In the genomic region with DNA sequence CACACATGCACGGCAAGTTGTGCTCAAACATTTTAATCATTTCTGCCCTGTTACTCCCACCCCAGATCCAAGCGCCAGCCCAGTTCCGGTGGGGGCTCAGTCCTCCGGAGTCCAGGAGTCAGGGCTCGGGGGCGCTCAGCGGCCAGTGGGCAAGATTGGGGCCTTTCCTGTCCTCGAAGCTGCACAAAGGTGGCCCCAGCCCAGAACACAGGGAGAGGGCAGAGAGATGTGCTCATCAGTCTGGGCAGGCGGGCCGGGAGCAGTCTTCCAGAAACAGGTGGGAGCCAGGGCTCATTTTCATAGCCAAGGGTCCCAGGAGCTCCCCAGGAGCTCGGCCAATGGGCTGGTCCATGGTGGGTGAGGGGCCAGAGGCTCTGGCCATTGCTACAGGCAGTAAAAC, we compare ENCODE assay signal across 20 cellular contexts. TPM values are rescaled to one million over a fixed set of nuclear protein-coding genes. Genes with fewer than 3 reads are reported as not detected.
DNase-seq lines count a peak whose midpoint lies in the region; ATAC-seq and TF ChIP-seq lines count a peak whose summit lies in the region.
"Had no signal": no experiment of that assay in that cellular context is flagged by ENCODE, and none has a peak within 500 bp of the region (broad histone marks: within the 10 kb centered on the region; RNA-seq: fewer than 3 reads in every experiment).

No MANE protein-coding gene starts in this region.

- TF ChIP-seq CTCF in nephron (IDR thresholded peaks at IDR 0.05; ENCODE audit: unreplicated experiment in 3 of 3) (no peak), upper lobe of left lung (IDR thresholded peaks at IDR 0.05) (no peak)

- TF ChIP-seq EP300 in Ishikawa (IDR thresholded peaks at IDR 0.05; ENCODE audit: borderline replicate concordance) (no peak), upper lobe of left lung (IDR thresholded peaks at IDR 0.05) (no peak)

- H3K27ac ChIP-seq in epithelial cell of prostate (peak overlapping the region; percentile 96), upper lobe of left lung (peak overlapping the region; percentile 37 to 94 (median 92))
- H3K27ac ChIP-seq: heart left ventricle, SK-N-MC, uterus had no signal

- no peak for TF ChIP-seq RAD21 in Ishikawa (IDR thresholded peaks at IDR 0.05; ENCODE audit: low read depth)

- peak overlapping the region in 2 of 3 experiments; percentile 77 to 89 for H3K27ac Mint-ChIP-seq in nephron
- H3K27ac Mint-ChIP-seq: activated CD4-positive, alpha-beta T cell treated with anti-CD3 and anti-CD28 coated beads for 36 hours; activated CD8-positive, alpha-beta memory T cell treated with anti-CD3 and anti-CD28 coated beads, Interleukin-2, amount 10 ng/mL, durations not matched to agents 7 days and 5 days had no signal

- H3K9me3 ChIP-seq in upper lobe of left lung = no peaks in the 10 kb centered on the region
- H3K9me3 ChIP-seq: heart left ventricle, uterus had no signal

- no peaks in the 10 kb centered on the region for H3K9me3 Mint-ChIP-seq in nephron

- ATAC-seq in upper lobe of left lung (ENCODE audit: low FRiP score in 2 of 2) (no peak), GM21447 (IDR thresholded peaks at IDR 0.05; ENCODE audit: unreplicated experiment) (no peak), HG02981 (IDR thresholded peaks at IDR 0.05; ENCODE audit: unreplicated experiment) (no peak)
- ATAC-seq: activated CD8-positive, alpha-beta memory T cell treated with anti-CD3 and anti-CD28 coated beads, Interleukin-2, amount 10 ng/mL, durations not matched to agents 7 days and 5 days; heart left ventricle; stimulated activated naive CD8-positive, alpha-beta T cell treated with anti-CD3 and anti-CD28 coated beads, Interleukin-15, Interleukin-2, amounts not matched to agents 100 U/mL and 50 U/mL, for 24 hours had no signal

- peaks cover 0 to 59% (median 39%) of the 10 kb centered on the region in 4 donors for H3K36me3 ChIP-seq in upper lobe of left lung
- H3K36me3 ChIP-seq: uterus had no signal

- peaks cover 29 to 88% (median 58%) of the 10 kb centered on the region in 4 donors for H3K4me1 ChIP-seq in upper lobe of left lung

- peak overlapping the region in 1 of 3 experiments; percentile 25 for H3K4me3 Mint-ChIP-seq in nephron
- H3K4me3 Mint-ChIP-seq: activated CD4-positive, alpha-beta T cell treated with anti-CD3 and anti-CD28 coated beads for 36 hours; activated CD8-positive, alpha-beta memory T cell treated with anti-CD3 and anti-CD28 coated beads, Interleukin-2, amount 10 ng/mL, durations not matched to agents 7 days and 5 days had no signal

- H3K27me3 ChIP-seq in upper lobe of left lung = no peaks in the 10 kb centered on the region
- H3K27me3 ChIP-seq: heart left ventricle, uterus had no signal

- H3K36me3 Mint-ChIP-seq in nephron (ENCODE audit: low read depth) = peaks cover 21% of the 10 kb centered on the region

- DNase-seq in epithelial cell of prostate (ENCODE audit: low read depth, low spot score) = no peak
- DNase-seq in upper lobe of left lung = no peak
- no peak for DNase-seq in DMS153 (lab: John Stamatoyannopoulos, UW)
- DNase-seq: activated CD4-positive, alpha-beta T cell treated with anti-CD3 and anti-CD28 coated beads for 36 hours; activated CD8-positive, alpha-beta memory T cell treated with anti-CD3 and anti-CD28 coated beads, Interleukin-2, amount 10 ng/mL, durations not matched to agents 7 days and 5 days; effector CD8-positive, alpha-beta T cell; GDM1; heart left ventricle; midbrain; NCI-H1694; NCI-H82; stimulated activated naive CD8-positive, alpha-beta T cell treated with anti-CD3 and anti-CD28 coated beads, Interleukin-15, Interleukin-2, amounts not matched to agents 100 U/mL and 50 U/mL, for 24 hours; T1000; uterus had no signal

- no peak for TF ChIP-seq POLR2A in upper lobe of left lung (IDR thresholded peaks at IDR 0.05)

- H3K27me3 Mint-ChIP-seq in nephron (ENCODE audit: low read depth) = no peaks in the 10 kb centered on the region
- H3K27me3 Mint-ChIP-seq: activated CD4-positive, alpha-beta T cell treated with anti-CD3 and anti-CD28 coated beads for 36 hours; activated CD8-positive, alpha-beta memory T cell treated with anti-CD3 and anti-CD28 coated beads, Interleukin-2, amount 10 ng/mL, durations not matched to agents 7 days and 5 days had no signal

- WGBS in upper lobe of left lung, 2 donors = 65 to 83% methylated on average over 8 to 11 of the region's 11 CpGs

- no peak overlapping the region for H3K4me3 ChIP-seq in upper lobe of left lung
- H3K4me3 ChIP-seq: heart left ventricle, SK-N-MC, uterus had no signal

- H3K4me1 Mint-ChIP-seq in nephron = peaks cover 16% of the 10 kb centered on the region
- H3K4me1 Mint-ChIP-seq: activated CD4-positive, alpha-beta T cell treated with anti-CD3 and anti-CD28 coated beads for 36 hours; activated CD8-positive, alpha-beta memory T cell treated with anti-CD3 and anti-CD28 coated beads, Interleukin-2, amount 10 ng/mL, durations not matched to agents 7 days and 5 days had no signal

TF ChIP-seq in Ishikawa, 13 proteins besides CTCF, POLR2A, EP300 and RAD21:
- TF ChIP-seq, protein P1, sequence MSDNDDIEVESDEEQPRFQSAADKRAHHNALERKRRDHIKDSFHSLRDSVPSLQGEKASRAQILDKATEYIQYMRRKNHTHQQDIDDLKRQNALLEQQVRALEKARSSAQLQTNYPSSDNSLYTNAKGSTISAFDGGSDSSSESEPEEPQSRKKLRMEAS (IDR thresholded peaks at IDR 0.05) = no peak
- 0 out of 2 replicates have a peak, but pooled peaks have one; percentile 35 for TF ChIP-seq TAF1 (IDR thresholded peaks at IDR 0.05; ENCODE audit: low read depth)
TF ChIP-seq in Ishikawa: peak in this region for 1.

RNA-seq across cellular contexts. Expression of gene PRSS8, which starts 4.1 kb away (rescaled TPM):
- 100 to 1,000 TPM in 3 of 6 donors, 10 to 100 TPM in 3; 59.7 to 155 (median 109) TPM for total RNA-seq in upper lobe of left lung
- total RNA-seq: activated CD4-positive, alpha-beta T cell treated with anti-CD3 and anti-CD28 coated beads for 36 hours; activated CD8-positive, alpha-beta memory T cell treated with anti-CD3 and anti-CD28 coated beads, Interleukin-2, amount 10 ng/mL, durations not matched to agents 7 days and 5 days; cardiac septum had no signal

RNA-seq across cellular contexts. Expression of gene KAT8, which starts 14.0 kb away (rescaled TPM):
- 100 to 1,000 TPM in 1 of 6 donors, 10 to 100 TPM in 5; 73.9 to 144 (median 83.6) TPM for total RNA-seq in upper lobe of left lung

RNA-seq across cellular contexts. Expression of gene PRSS36, which starts 18.4 kb away (rescaled TPM):
- 10 to 100 TPM in 2 of 6 donors, 1 to 10 TPM in 4; 1.4 to 61.8 (median 5.6) TPM for total RNA-seq in upper lobe of left lung

RNA-seq across cellular contexts. Expression of gene BCKDK, which starts 23.2 kb away (rescaled TPM):
- total RNA-seq in upper lobe of left lung = 10 to 100 TPM; 23.2 to 64.4 (median 39.3) TPM

RNA-seq across cellular contexts. Expression of gene VKORC1, which starts 36.8 kb away (rescaled TPM):
- total RNA-seq in upper lobe of left lung = 100 to 1,000 TPM in 1 of 6 donors, 10 to 100 TPM in 5; 37.7 to 105 (median 61.4) TPM
